ENCODE assay signal across 15 cellular contexts in genomic region chr3:42685891-42686820, GRCh38. TPM values are rescaled to one million over a fixed set of nuclear protein-coding genes. Genes with fewer than 3 reads are reported as not detected.
DNase-seq lines count a peak whose midpoint lies in the region; ATAC-seq, FAIRE-seq and TF ChIP-seq lines count a peak whose summit lies in the region.
"Had no signal": no experiment of that assay in that cellular context is flagged by ENCODE, and none has a peak within 500 bp of the region (broad histone marks: within the 10 kb centered on the region; RNA-seq: fewer than 3 reads in every experiment).

No MANE protein-coding gene starts in this region.

- no peaks in the 10 kb centered on the region for H3K36me3 Mint-ChIP-seq in GM23338 (ENCODE audit: low read depth)

- dilution Hi-C loops in endothelial cell of umbilical vein (cut with MboI; ENCODE audit: extremely low pct_ligation_motif_present, low sequenced_read_pairs) = no loop called here

- ATAC-seq in GM23338 = no peak
- ATAC-seq in GM21717 (IDR thresholded peaks at IDR 0.05; ENCODE audit: unreplicated experiment) = no peak
- no peak for ATAC-seq in GM18505 (IDR thresholded peaks at IDR 0.05; ENCODE audit: unreplicated experiment)
- ATAC-seq: left colon had no signal

- H3K4me3 Mint-ChIP-seq in GM23338 = no peak overlapping the region

- no peak for TF ChIP-seq CTCF in GM23338 (conservative IDR thresholded peaks at IDR 0.05; ENCODE audit: low read depth in 2 of 2)
- no peak for TF ChIP-seq CTCF in endothelial cell of umbilical vein (IDR thresholded peaks at IDR 0.05; ENCODE audit: extremely low read depth in 1 of 2, insufficient read depth in 1 of 2, low read depth in 1 of 2, low read length in 2 of 2)
- TF ChIP-seq CTCF in transverse colon (IDR thresholded peaks at IDR 0.05) = no peak

- H3K4me2 ChIP-seq in GM23338 = no peak overlapping the region
- H3K4me2 ChIP-seq in endothelial cell of umbilical vein (ENCODE audit: insufficient read depth, low read length) = no peak overlapping the region
- H3K4me2 ChIP-seq: KMS-11 had no signal

- H4K20me1 ChIP-seq in GM23338 (replicated peaks; ENCODE audit: insufficient read depth) (no peaks in the 10 kb centered on the region), endothelial cell of umbilical vein (replicated peaks; ENCODE audit: control insufficient read depth, extremely low read depth, insufficient read depth, low read length) (no peaks in the 10 kb centered on the region)

- TF ChIP-seq EP300 in transverse colon (IDR thresholded peaks at IDR 0.05; ENCODE audit: low read depth) = no peak

- H3K79me2 ChIP-seq in ACC112 (ENCODE audit: control insufficient read depth, insufficient read depth, low read length, unreplicated experiment) (no peaks in the 10 kb centered on the region), GM23338 (replicated peaks; ENCODE audit: insufficient read depth) (no peaks in the 10 kb centered on the region), endothelial cell of umbilical vein (ENCODE audit: control insufficient read depth, insufficient read depth, low read length) (no peaks in the 10 kb centered on the region)

- H3K4me3 ChIP-seq in ACC112 (ENCODE audit: low read depth, low read length) (peak overlapping the region; percentile 50; the same call in 1 of the 2 replicates), GM23338 (no peak overlapping the region), endothelial cell of umbilical vein (replicated peaks in 1 of 3; ENCODE audit: insufficient read depth in 1 of 3, low read depth in 1 of 3, low read length in 3 of 3) (no peak overlapping the region), rectal smooth muscle tissue (ENCODE audit: low read length) (peak overlapping the region; percentile 33), transverse colon (peak overlapping the region in 1 of 4 donors; percentile 14)

- CTCF ChIA-PET in endothelial cell of umbilical vein (lab: Charles Lee) = no interaction called here

- H3K27me3 Mint-ChIP-seq in GM23338 (ENCODE audit: insufficient read depth, low read depth, poor library complexity) = peaks cover 14% of the 10 kb centered on the region

- POLR2A ChIA-PET in endothelial cell of umbilical vein (lab: Charles Lee) = no interaction called here

- BruUV-seq in endothelial cell of umbilical vein (replicated peaks; lab: Mats Ljungman, UMichigan) = no TSS peak

- no peak overlapping the region for H3K27ac Mint-ChIP-seq in GM23338

- peaks cover 19% of the 10 kb centered on the region for H3K4me1 Mint-ChIP-seq in GM23338

- DNase-seq in GM23338 (ENCODE audit: low spot score) (no peak), endothelial cell of umbilical vein (ENCODE audit: low read depth, low spot score) (no peak), transverse colon (no peak), amygdala (lab: John Stamatoyannopoulos, UW) (no peak)
- DNase-seq: C1 segment of cervical spinal cord; effector memory CD4-positive, alpha-beta T cell; NCI-H187 had no signal

- no peak overlapping the region for H2AFZ ChIP-seq in ACC112 (ENCODE audit: low read length, unreplicated experiment)
- peak overlapping the region; percentile 32; the same call in 1 of the 2 replicates for H2AFZ ChIP-seq in GM23338
- peak overlapping the region; percentile 11 for H2AFZ ChIP-seq in endothelial cell of umbilical vein (ENCODE audit: low read depth, low read length)

- H3K4me1 ChIP-seq in ACC112 (ENCODE audit: control insufficient read depth, insufficient read depth, low read length, unreplicated experiment) (peaks cover 10% of the 10 kb centered on the region), GM23338 (ENCODE audit: insufficient read depth) (no peaks in the 10 kb centered on the region), endothelial cell of umbilical vein (ENCODE audit: control insufficient read depth, extremely low read depth, insufficient read depth, low read length) (no peaks in the 10 kb centered on the region), rectal smooth muscle tissue (ENCODE audit: control insufficient read depth, insufficient read depth, low read length) (no peaks in the 10 kb centered on the region), transverse colon (peaks cover 0 to 21% (median 6%) of the 10 kb centered on the region in 4 donors)

- H3K9me3 ChIP-seq in endothelial cell of umbilical vein (replicated peaks; ENCODE audit: control insufficient read depth, insufficient read depth, low read length) (no peaks in the 10 kb centered on the region), transverse colon (no peaks in the 10 kb centered on the region)
- H3K9me3 ChIP-seq: ascending aorta had no signal

- TF ChIP-seq POLR2A in endothelial cell of umbilical vein (IDR thresholded peaks at IDR 0.05; ENCODE audit: low read depth, low read length) (no peak), GM18505 (IDR thresholded peaks at IDR 0.05; ENCODE audit: borderline replicate concordance, extremely low read depth, insufficient read depth, insufficient read length) (no peak), transverse colon (IDR thresholded peaks at IDR 0.05) (no peak)

- H3K9me3 Mint-ChIP-seq in GM23338 = no peaks in the 10 kb centered on the region

- in situ Hi-C loops in transverse colon (cut with MboI; ENCODE audit: low pct_ligation_motif_present in 1 of 4, low pct_unique_long_range_greater_than_20kb in 1 of 4, low sequenced_read_pairs in 3 of 4) = no loop called here

- H3K27ac ChIP-seq in ACC112 (ENCODE audit: low read depth, low read length) = no peak overlapping the region
- H3K27ac ChIP-seq in GM23338 (ENCODE audit: low read depth) = no peak overlapping the region
- no peak overlapping the region for H3K27ac ChIP-seq in endothelial cell of umbilical vein (ENCODE audit: insufficient read depth, low read depth, low read length)
- H3K27ac ChIP-seq in rectal smooth muscle tissue (ENCODE audit: low read depth, low read length) = no peak overlapping the region
- H3K27ac ChIP-seq in transverse colon = no peak overlapping the region
- H3K27ac ChIP-seq: KMS-11 had no signal

- WGBS in transverse colon (ENCODE audit: low coverage in 1 of 2), 2 donors = 76 to 92% methylated on average over 9 to 80 of the region's 80 CpGs

- H3F3A ChIP-seq in GM23338 (replicated peaks; ENCODE audit: low read depth) = no peaks in the 10 kb centered on the region

- H3K36me3 ChIP-seq in ACC112 (ENCODE audit: insufficient read depth, low read length) (no peaks in the 10 kb centered on the region), GM23338 (ENCODE audit: insufficient read depth) (no peaks in the 10 kb centered on the region), endothelial cell of umbilical vein (ENCODE audit: control insufficient read depth in 2 of 2, extremely low read depth in 1 of 2, insufficient read depth in 2 of 2, low read length in 2 of 2) (no peaks in the 10 kb centered on the region), rectal smooth muscle tissue (ENCODE audit: control insufficient read depth, insufficient read depth, low read length) (no peaks in the 10 kb centered on the region), transverse colon (no peaks in the 10 kb centered on the region)
- H3K36me3 ChIP-seq: ascending aorta had no signal

- H3K27me3 ChIP-seq in ACC112 (ENCODE audit: insufficient read depth, low read length) (peaks cover 23% of the 10 kb centered on the region), GM23338 (ENCODE audit: insufficient read depth) (no peaks in the 10 kb centered on the region), endothelial cell of umbilical vein (ENCODE audit: control insufficient read depth in 2 of 2, insufficient read depth in 2 of 2, low read length in 2 of 2) (peaks cover 16% of the 10 kb centered on the region in 2 experiments), rectal smooth muscle tissue (ENCODE audit: control insufficient read depth, insufficient read depth, low read length) (peaks cover 3% of the 10 kb centered on the region), transverse colon (peaks cover 14% of the 10 kb centered on the region)
- H3K27me3 ChIP-seq: ascending aorta had no signal

- H3K9ac ChIP-seq in endothelial cell of umbilical vein (replicated peaks; ENCODE audit: extremely low read depth, insufficient read depth, low read length) = no peak overlapping the region
- H3K9ac ChIP-seq in rectal smooth muscle tissue (ENCODE audit: low read length) = no peak overlapping the region
- H3K9ac ChIP-seq: KMS-11 had no signal

- no peak for FAIRE-seq in endothelial cell of umbilical vein (lab: Jason Lieb, UNC)

- intact Hi-C loops in endothelial cell of umbilical vein (cut with micrococcal nuclease) (loop anchor here (2.0 kb wide), 1 partner anchor 31 kb away; no protein-coding TSS in a partner anchor), transverse colon (cut with DNase I; ENCODE audit: low total_unique reads) (no loop called here)

- H3K9me2 ChIP-seq in GM23338 (ENCODE audit: insufficient read depth) = no peaks in the 10 kb centered on the region

- H3K9me1 ChIP-seq in endothelial cell of umbilical vein (replicated peaks; ENCODE audit: control insufficient read depth, extremely low read depth, insufficient read depth, low read length) = no peaks in the 10 kb centered on the region

RNA-seq across cellular contexts. Expression of gene KLHL40, which starts 0.8 kb away (rescaled TPM):
- total RNA-seq in GM23338 (2014; rRNA removed; shearing (Covaris generic)) = not detected in 2 replicates
- polyA plus RNA-seq in GM23338 (2016; fragmentation: Nextera tagmentation; extraction: Ambion mirVana) (not detected in 2 replicates), endothelial cell of umbilical vein (not detected in 2 replicates)
- total RNA-seq in endothelial cell of umbilical vein (not detected in 2 replicates), transverse colon (under 1 TPM in 1 of 4 donors, not detected in 3; 0.27 TPM)
- not detected in 2 replicates for polyA plus RNA-seq in endothelial cell of umbilical vein (2011; cell fraction: cytosol; rRNA removed)
- polyA plus RNA-seq in endothelial cell of umbilical vein (2011; cell fraction: nucleus; rRNA removed) = not detected in 2 replicates
- not detected in 2 replicates for polyA plus RNA-seq in endothelial cell of umbilical vein (2012)
- not detected in 2 replicates for polyA minus RNA-seq in endothelial cell of umbilical vein
- polyA minus RNA-seq in endothelial cell of umbilical vein (2011; cell fraction: cytosol; rRNA and poly(A)+ RNA removed) = not detected
- not detected in 2 replicates for polyA minus RNA-seq in endothelial cell of umbilical vein (2011; cell fraction: nucleus; rRNA and poly(A)+ RNA removed)
- total RNA-seq: ascending aorta, glomerular endothelial cell, left colon had no signal

RNA-seq across cellular contexts. Expression of gene HHATL, which starts 16.4 kb away (rescaled TPM):
- not detected in 2 replicates for total RNA-seq in GM23338 (2014; rRNA removed; shearing (Covaris generic))
- polyA plus RNA-seq in GM23338 (2016; fragmentation: Nextera tagmentation; extraction: Ambion mirVana) (not detected in 2 replicates), endothelial cell of umbilical vein (0.11 TPM in 1 of 2 replicates, not detected in the other)
- total RNA-seq in endothelial cell of umbilical vein (not detected in 2 replicates), transverse colon (under 1 TPM in 1 of 4 donors, not detected in 3; 0.27 TPM)
- polyA plus RNA-seq in endothelial cell of umbilical vein (2011; cell fraction: cytosol; rRNA removed) = not detected in 2 replicates
- polyA plus RNA-seq in endothelial cell of umbilical vein (2011; cell fraction: nucleus; rRNA removed) = not detected in 2 replicates
- polyA plus RNA-seq in endothelial cell of umbilical vein (2012) = not detected in 2 replicates
- polyA minus RNA-seq in endothelial cell of umbilical vein = not detected in 2 replicates
- not detected for polyA minus RNA-seq in endothelial cell of umbilical vein (2011; cell fraction: cytosol; rRNA and poly(A)+ RNA removed)
- polyA minus RNA-seq in endothelial cell of umbilical vein (2011; cell fraction: nucleus; rRNA and poly(A)+ RNA removed) = not detected in 2 replicates
- total RNA-seq: ascending aorta, glomerular endothelial cell had no signal

RNA-seq across cellular contexts. Expression of gene ZBTB47, which starts 32.7 kb away (rescaled TPM):
- 2.8 and 2.9 TPM in 2 replicates for total RNA-seq in GM23338 (2014; rRNA removed; shearing (Covaris generic))
- polyA plus RNA-seq in GM23338 (2016; fragmentation: Nextera tagmentation; extraction: Ambion mirVana) (0.48 and 0.63 TPM in 2 replicates), endothelial cell of umbilical vein (10.6 and 13.2 TPM in 2 replicates)
- total RNA-seq in endothelial cell of umbilical vein (13.0 and 14.5 TPM in 2 replicates), transverse colon (10 to 100 TPM in 3 of 4 donors, 1 to 10 TPM in 1; 10.0 to 44.1 (median 19.7) TPM)
- 7.2 and 9.3 TPM in 2 replicates for polyA plus RNA-seq in endothelial cell of umbilical vein (2011; cell fraction: cytosol; rRNA removed)
- 13.6 and 17.0 TPM in 2 replicates for polyA plus RNA-seq in endothelial cell of umbilical vein (2011; cell fraction: nucleus; rRNA removed)
- polyA plus RNA-seq in endothelial cell of umbilical vein (2012) = 6.8 and 10.4 TPM in 2 replicates
- polyA minus RNA-seq in endothelial cell of umbilical vein = 13.2 and 16.9 TPM in 2 replicates
- 10.4 TPM for polyA minus RNA-seq in endothelial cell of umbilical vein (2011; cell fraction: cytosol; rRNA and poly(A)+ RNA removed)
- polyA minus RNA-seq in endothelial cell of umbilical vein (2011; cell fraction: nucleus; rRNA and poly(A)+ RNA removed) = 7.6 and 13.3 TPM in 2 replicates

Comparison
In these comparisons a context has a peak if more than half of its experiments do, and no peak if none do; other contexts are left out.
1. H3K4me3 ChIP-seq: peak in ACC112 (single experiment) and rectal smooth muscle tissue (single experiment); none in GM23338 (single experiment) and endothelial cell of umbilical vein (0 of 3).